20 cellular contexts compared by ENCODE assay signal in the genomic region with DNA sequence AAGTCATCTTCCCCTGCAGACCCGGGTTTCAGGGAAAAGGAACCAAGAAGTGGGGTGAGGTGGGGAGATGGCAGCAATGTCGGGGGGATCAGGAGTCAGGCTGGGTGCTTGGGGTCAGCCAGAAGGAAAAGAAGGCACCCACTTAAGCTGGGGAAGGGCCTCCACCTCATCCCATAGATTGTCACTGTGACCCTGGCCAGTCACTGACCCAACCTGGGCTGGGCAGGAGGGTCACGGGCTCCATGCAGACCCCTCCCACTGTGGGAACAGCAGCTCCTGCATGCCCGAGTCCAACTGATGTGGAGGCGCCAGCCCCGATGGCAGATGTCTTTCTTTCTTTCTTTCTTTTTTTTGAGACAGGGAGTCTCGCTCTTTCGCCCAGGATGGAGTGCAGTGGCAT. TPM values are rescaled to one million over a fixed set of nuclear protein-coding genes. Genes with fewer than 3 reads are reported as not detected.
DNase-seq lines count a peak whose midpoint lies in the region; ATAC-seq and TF ChIP-seq lines count a peak whose summit lies in the region.
"Had no signal": no experiment of that assay in that cellular context is flagged by ENCODE, and none has a peak within 500 bp of the region (broad histone marks: within the 10 kb centered on the region; RNA-seq: fewer than 3 reads in every experiment).

No MANE protein-coding gene starts in this region.

- H3K4me3 ChIP-seq in adipocyte (ENCODE audit: low read length) (no peak overlapping the region), fibroblast of lung (replicated peaks in 1 of 4; ENCODE audit: control extremely low read depth in 1 of 4, insufficient read depth in 1 of 4, low read depth in 3 of 4, low read length in 4 of 4) (no peak overlapping the region), tibial artery (no peak overlapping the region)
- H3K4me3 ChIP-seq: body of pancreas, lung had no signal

- H4K20me1 ChIP-seq in fibroblast of lung (ENCODE audit: control insufficient read depth, extremely low read depth, insufficient read depth, low read length), result no peaks in the 10 kb centered on the region

- H3K27me3 ChIP-seq in adipocyte (replicated peaks; ENCODE audit: control insufficient read depth, insufficient read depth, low read length) (no peaks in the 10 kb centered on the region), fibroblast of lung (ENCODE audit: control insufficient read depth, insufficient read depth, low read length) (no peaks in the 10 kb centered on the region), tibial artery (no peaks in the 10 kb centered on the region)
- H3K27me3 ChIP-seq: body of pancreas had no signal

- no peak for DNase-seq in adipocyte (ENCODE audit: low read depth)
- DNase-seq in fibroblast of lung (ENCODE audit: low read depth in 2 of 2), result no peak
- DNase-seq in tibial artery, result peak in 1 of 2 donors; percentile 57
- no peak for DNase-seq in cerebellar cortex (ENCODE audit: low spot score)
- DNase-seq in NCI-H1105 treated with DMSO at 0.1 percent for 48 hours (lab: John Stamatoyannopoulos, UW), result no peak
- DNase-seq in SHP77 (lab: John Stamatoyannopoulos, UW), result no peak
- DNase-seq: activated B cell treated with CpG ODN at 0.5 μM for 24 hours; activated CD4-positive, alpha-beta T cell treated with anti-CD3 and anti-CD28 coated beads, Interleukin-2, amount 50 U/mL, for 48 hours; activated CD8-positive, alpha-beta memory T cell treated with anti-CD3 and anti-CD28 coated beads, Interleukin-2, amount 50 U/mL, for 48 hours; activated effector memory CD4-positive, alpha-beta T cell treated with anti-CD3 and anti-CD28 coated beads, Interleukin-2, amount 50 U/mL, for 16 hours; body of pancreas; NCI-H510A; T-helper 9 cell had no signal

- H3K9me3 Mint-ChIP-seq in nephron, result no peaks in the 10 kb centered on the region
- H3K9me3 Mint-ChIP-seq: activated B cell treated with CpG ODN at 0.5 μM for 24 hours had no signal

- no peaks in the 10 kb centered on the region for H3K79me2 ChIP-seq in fibroblast of lung (ENCODE audit: control insufficient read depth, insufficient read depth, low read length)

- H3K9me3 ChIP-seq in adipocyte (ENCODE audit: control insufficient read depth, low read length), result no peaks in the 10 kb centered on the region
- H3K9me3 ChIP-seq in fibroblast of lung (ENCODE audit: control insufficient read depth, insufficient read depth, low read depth, low read length), result no peaks in the 10 kb centered on the region
- H3K9me3 ChIP-seq in tibial artery, result no peaks in the 10 kb centered on the region
- H3K9me3 ChIP-seq: body of pancreas had no signal

- peak overlapping the region; percentile 36 for H3K4me2 ChIP-seq in fibroblast of lung (ENCODE audit: extremely low read depth, insufficient read depth, low read length)

- H3K27me3 Mint-ChIP-seq in nephron (ENCODE audit: low read depth), result no peaks in the 10 kb centered on the region
- H3K27me3 Mint-ChIP-seq: activated B cell treated with CpG ODN at 0.5 μM for 24 hours had no signal

- peak overlapping the region; percentile 71 for H3K9ac ChIP-seq in adipocyte (ENCODE audit: low read length)
- no peak overlapping the region for H3K9ac ChIP-seq in fibroblast of lung (ENCODE audit: insufficient read depth, low read length)

- peaks cover 65% of the 10 kb centered on the region for H3K4me1 Mint-ChIP-seq in nephron
- H3K4me1 Mint-ChIP-seq: activated B cell treated with CpG ODN at 0.5 μM for 24 hours had no signal

- no peak for ATAC-seq in GM21825 (IDR thresholded peaks at IDR 0.05; ENCODE audit: unreplicated experiment)
- ATAC-seq: body of pancreas had no signal

- H3K27ac ChIP-seq in fibroblast of lung (ENCODE audit: insufficient read depth, low read length) (no peak overlapping the region), tibial artery (peak overlapping the region; percentile 72 to 78)
- H3K27ac ChIP-seq: body of pancreas had no signal

- intact Hi-C loops in tibial artery (cut with DNase I; ENCODE audit: low total_unique reads), result no loop called here

- H3K4me1 ChIP-seq in adipocyte (ENCODE audit: control insufficient read depth, insufficient read depth, low read length) (peaks cover 40% of the 10 kb centered on the region), fibroblast of lung (ENCODE audit: control insufficient read depth, extremely low read depth, insufficient read depth, low read length) (peaks cover 14% of the 10 kb centered on the region), tibial artery (peaks cover 6 to 88% (median 72%) of the 10 kb centered on the region in 4 donors)
- H3K4me1 ChIP-seq: body of pancreas had no signal

- no peak overlapping the region for H3K4me3 Mint-ChIP-seq in nephron
- H3K4me3 Mint-ChIP-seq: activated B cell treated with CpG ODN at 0.5 μM for 24 hours, CD14-positive monocyte had no signal

- H3K36me3 Mint-ChIP-seq in nephron (ENCODE audit: low read depth), result no peaks in the 10 kb centered on the region
- H3K36me3 Mint-ChIP-seq: CD14-positive monocyte had no signal

- no peak for TF ChIP-seq CTCF in fibroblast of lung (conservative IDR thresholded peaks at IDR 0.05 in 1 of 2, IDR thresholded peaks at IDR 0.05 in 1 of 2; ENCODE audit: low read depth in 1 of 2, low read length in 2 of 2)
- no peak for TF ChIP-seq CTCF in nephron (IDR thresholded peaks at IDR 0.05; ENCODE audit: unreplicated experiment in 3 of 3)
- TF ChIP-seq CTCF in tibial artery (IDR thresholded peaks at IDR 0.05), result no peak

- H2AFZ ChIP-seq in fibroblast of lung (ENCODE audit: low read length), result no peak overlapping the region

- H3K36me3 ChIP-seq in adipocyte (ENCODE audit: control insufficient read depth, insufficient read depth, low read length, severe bottlenecking) (no peaks in the 10 kb centered on the region), fibroblast of lung (ENCODE audit: control insufficient read depth, insufficient read depth, low read length) (no peaks in the 10 kb centered on the region), tibial artery (no peaks in the 10 kb centered on the region)

- peak overlapping the region; percentile 94 to 96 (median 95) for H3K27ac Mint-ChIP-seq in nephron
- H3K27ac Mint-ChIP-seq: activated B cell treated with CpG ODN at 0.5 μM for 24 hours, CD14-positive monocyte had no signal

RNA-seq across cellular contexts. Expression of a gene that starts 53.6 kb away (rescaled TPM):
- 2.8 and 4.1 TPM in 2 replicates for total RNA-seq in fibroblast of lung
- polyA plus RNA-seq in fibroblast of lung, result 0.58 and 0.88 TPM in 2 replicates
- 1.0 and 1.2 TPM in 2 replicates for polyA plus RNA-seq in fibroblast of lung (2012)
- polyA minus RNA-seq in fibroblast of lung (ENCODE audit: low replicate concordance), result 2.9 TPM in 1 of 2 replicates, not detected in the other
- total RNA-seq: Daoy, myocyte, RPMI7951 had no signal
